Comparison of ENCODE assay signal across 27 cellular contexts in genomic region chrX:129123795-129124194, GRCh38.
"Had no signal": no experiment of that assay in that cellular context is flagged by ENCODE, and none has a peak within 500 bp of the region (broad histone marks: within the 10 kb centered on the region; RNA-seq: fewer than 3 reads in every experiment).

No MANE protein-coding gene starts in this region.

- H3K27me3 ChIP-seq: cardiac muscle cell had no signal

- H3K27ac ChIP-seq: cardiac muscle cell, SK-N-MC had no signal

- H3K4me3 ChIP-seq: cardiac muscle cell, SK-N-MC had no signal

- ATAC-seq: activated T-cell treated with anti-CD3 and anti-CD28 coated beads, Interleukin-2, amount 50 U/mL, for 4 hours; Panc1; Right ventricle myocardium inferior; T-cell had no signal

- H3K36me3 ChIP-seq: cardiac muscle cell had no signal

- FAIRE-seq: astrocyte, colon, TTC549 had no signal

- DNase-seq: activated B cell treated with CpG ODN at 0.5 μM for 24 hours; activated CD4-positive, alpha-beta T cell treated with anti-CD3 and anti-CD28 coated beads for 1 hour; activated CD4-positive, alpha-beta T cell treated with anti-CD3 and anti-CD28 coated beads, Interleukin-2, amount 10 ng/mL, durations not matched to agents 24 days and 14 days; activated CD4-positive, alpha-beta T cell treated with anti-CD3 and anti-CD28 coated beads, Interleukin-2, amount 50 U/mL, for 48 hours; activated CD8-positive, alpha-beta memory T cell treated with anti-CD3 and anti-CD28 coated beads for 24 hours; activated effector memory CD4-positive, alpha-beta T cell treated with anti-CD3 and anti-CD28 coated beads, Interleukin-2, amount 50 U/mL, for 16 hours; activated naive CD4-positive, alpha-beta T cell treated with Interleukin-2 at 50 U/mL for 16 hours; activated T-cell treated with anti-CD3 and anti-CD28 coated beads, Interleukin-2, amount 50 U/mL, for 4 hours; amygdala; cerebellar nuclear complex; NCI-H1048; NCI-H146; NCI-H187 treated with DMSO at 0.1 percent for 48 hours; NCI-H2081 treated with DMSO at 0.1 percent for 48 hours; NCI-H226; NCI-H69; RPMI8226; T-cell; T-helper 2 cell; T1000 had no signal
